ENCODE assay signal across 17 cellular contexts in the genomic region with DNA sequence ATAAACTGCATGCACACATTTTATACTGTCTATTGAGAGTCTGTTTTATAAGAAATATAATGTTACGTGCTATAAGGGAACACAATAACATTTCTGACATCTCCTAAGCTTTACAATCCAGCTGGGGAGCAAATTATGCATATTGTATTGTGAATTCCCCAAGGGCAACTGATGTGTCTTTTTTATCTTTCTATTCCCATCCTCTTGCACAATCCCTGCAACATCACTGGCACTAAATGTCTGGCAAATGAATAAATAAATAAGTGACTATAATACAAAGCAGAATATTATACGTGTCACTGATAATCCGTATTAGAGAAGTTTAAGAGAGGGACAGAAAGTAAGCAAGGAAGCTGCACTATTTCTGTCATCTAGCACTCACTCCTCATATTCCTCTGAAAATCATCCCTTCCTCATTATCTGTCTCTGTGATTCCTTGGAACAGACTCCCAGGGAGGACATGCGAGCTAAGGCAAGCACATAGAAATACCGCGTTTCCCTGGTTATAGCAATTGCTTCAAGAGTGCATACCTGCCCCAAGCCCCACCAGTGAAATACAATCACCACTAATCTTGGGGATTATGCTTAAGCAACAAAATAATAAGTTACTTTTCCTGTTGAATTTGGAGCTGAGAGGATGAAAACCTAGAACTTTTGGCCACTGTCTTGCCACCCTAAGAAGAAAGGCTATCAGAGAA.
DNase-seq lines count a peak whose midpoint lies in the region; ATAC-seq lines count a peak whose summit lies in the region.
"Had no signal": no experiment of that assay in that cellular context is flagged by ENCODE, and none has a peak within 500 bp of the region (broad histone marks: within the 10 kb centered on the region; RNA-seq: fewer than 3 reads in every experiment).

No MANE protein-coding gene starts in this region.

- ATAC-seq in GM21619 (IDR thresholded peaks at IDR 0.05; ENCODE audit: unreplicated experiment), result no peak

- DNase-seq in NCI-H82 (lab: John Stamatoyannopoulos, UW), result peak; percentile 30
- no peak for DNase-seq in NCI-H82 treated with DMSO at 0.1 percent for 48 hours (lab: John Stamatoyannopoulos, UW; ENCODE audit: unreplicated experiment)
- DNase-seq in amniotic epithelial cell (ENCODE audit: low read depth), result peak; percentile 30
- DNase-seq in iris pigment epithelial cell (ENCODE audit: low read depth), result peak; percentile 36
- no peak for DNase-seq in HuH-7.5 (ENCODE audit: low spot score)
- DNase-seq in CD1c-positive myeloid dendritic cell (ENCODE audit: extremely low spot score), result no peak
- no peak for DNase-seq in MV-4-11 (lab: John Stamatoyannopoulos, UW)
- DNase-seq: 8988T; Calu3; DMS79 treated with DMSO at 0.1 percent for 48 hours; GDM1; NCI-H1436 treated with DMSO at 0.1 percent for 48 hours; NCI-H2081; NCI-H226; NCI-H526; NK-92 treated with Interleukin-12 subunit alpha and Interleukin-12 subunit beta, amount 100 ng/mL, for 24 hours had no signal

Comparison
In these comparisons a context has a peak if more than half of its experiments do, and no peak if none do; other contexts are left out.
1. DNase-seq: peak in NCI-H82 (single experiment), amniotic epithelial cell (single experiment) and iris pigment epithelial cell (single experiment); none in NCI-H82 treated with DMSO at 0.1 percent for 48 hours (single experiment), HuH-7.5 (single experiment), CD1c-positive myeloid dendritic cell (single experiment) and MV-4-11 (single experiment).